In the genomic region with DNA sequence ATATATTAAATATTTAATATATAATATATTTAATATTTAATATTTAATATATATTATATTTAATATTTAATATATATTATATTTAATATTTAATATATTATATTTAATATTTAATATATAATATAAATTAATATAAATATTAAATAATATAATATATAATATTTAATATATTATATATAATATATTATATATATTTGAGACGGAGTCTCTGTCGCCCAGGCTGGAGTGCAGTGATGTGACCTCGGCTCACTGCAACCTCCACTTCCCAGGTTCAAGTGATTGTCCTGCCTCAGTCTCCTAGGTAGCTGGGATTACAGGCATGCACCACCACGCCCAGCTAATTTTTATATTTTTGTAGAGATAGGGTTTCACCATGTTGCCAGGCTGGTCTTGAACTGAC, we compare ENCODE assay signal across 19 cellular contexts. TPM values are rescaled to one million over a fixed set of nuclear protein-coding genes. Genes with fewer than 3 reads are reported as not detected.
"Had no signal": no experiment of that assay in that cellular context is flagged by ENCODE, and none has a peak within 500 bp of the region (broad histone marks: within the 10 kb centered on the region; RNA-seq: fewer than 3 reads in every experiment).

No MANE protein-coding gene starts in this region.

RNA-seq across cellular contexts. Expression of a gene that starts 16.7 kb away (rescaled TPM):
- total RNA-seq: activated naive CD4-positive, alpha-beta T cell treated with anti-CD3 and anti-CD28 coated beads for 36 hours; activated naive CD4-positive, alpha-beta T cell treated with anti-CD3 and anti-CD28 coated beads, Interleukin-2, amount 50 U/mL, for 72 hours; activated naive CD8-positive, alpha-beta T cell treated with anti-CD3 and anti-CD28 coated beads for 36 hours; activated naive CD8-positive, alpha-beta T cell treated with anti-CD3 and anti-CD28 coated beads, Interleukin-2, amount 10 ng/mL, durations not matched to agents 7 days and 5 days; activated T-cell treated with anti-CD3 and anti-CD28 coated beads, Interleukin-2, amount 50 U/mL, for 4 hours; activated T-cell treated with anti-CD3 and anti-CD28 coated beads, Interleukin-2, amount 50 U/mL, for 72 hours; activated T-helper 1 cell treated with anti-CD3 and anti-CD28 coated beads, Interleukin-12 subunit alpha, Interleukin-12 subunit beta, Interleukin-2, Interleukin-4 antibody, amounts not matched to agents 30 ng/mL and 10 ng/mL and 1 ng/mL, durations not matched to agents 14 hours and 24 hours and 36 hours; activated T-helper 17 cell treated with anti-CD3 and anti-CD28 coated beads, Interleukin-2, amount 50 U/mL, for 72 hours; activated T-helper 2 cell treated with anti-CD3 and anti-CD28 coated beads, Interferon-gamma antibody, Interleukin-2, Interleukin-4, amounts not matched to agents 10 μg/mL and 5 μg/mL and 100 μg/mL, durations not matched to agents 14 hours and 24 hours and 36 hours; aorta; ascending aorta; astrocyte; body of pancreas; breast epithelium; bronchial epithelial cell; cardiac muscle cell; cardiac septum; cerebellum; chondrocyte had no signal

RNA-seq across cellular contexts. Expression of a gene that starts 50.4 kb away (rescaled TPM):
- total RNA-seq: activated naive CD4-positive, alpha-beta T cell treated with anti-CD3 and anti-CD28 coated beads for 36 hours; activated naive CD8-positive, alpha-beta T cell treated with anti-CD3 and anti-CD28 coated beads for 36 hours; activated naive CD8-positive, alpha-beta T cell treated with anti-CD3 and anti-CD28 coated beads, Interleukin-2, amount 10 ng/mL, durations not matched to agents 7 days and 5 days; activated T-cell treated with anti-CD3 and anti-CD28 coated beads, Interleukin-2, amount 50 U/mL, for 72 hours; activated T-helper 1 cell treated with anti-CD3 and anti-CD28 coated beads, Interleukin-12 subunit alpha, Interleukin-12 subunit beta, Interleukin-2, Interleukin-4 antibody, amounts not matched to agents 30 ng/mL and 10 ng/mL and 1 ng/mL, durations not matched to agents 14 hours and 24 hours and 36 hours; activated T-helper 17 cell treated with anti-CD3 and anti-CD28 coated beads, Interleukin-2, amount 50 U/mL, for 72 hours; activated T-helper 2 cell treated with anti-CD3 and anti-CD28 coated beads, Interferon-gamma antibody, Interleukin-2, Interleukin-4, amounts not matched to agents 10 μg/mL and 5 μg/mL and 100 μg/mL, durations not matched to agents 14 hours and 24 hours and 36 hours; aorta; ascending aorta; astrocyte; bronchial epithelial cell; chondrocyte had no signal
